In the genomic region with DNA sequence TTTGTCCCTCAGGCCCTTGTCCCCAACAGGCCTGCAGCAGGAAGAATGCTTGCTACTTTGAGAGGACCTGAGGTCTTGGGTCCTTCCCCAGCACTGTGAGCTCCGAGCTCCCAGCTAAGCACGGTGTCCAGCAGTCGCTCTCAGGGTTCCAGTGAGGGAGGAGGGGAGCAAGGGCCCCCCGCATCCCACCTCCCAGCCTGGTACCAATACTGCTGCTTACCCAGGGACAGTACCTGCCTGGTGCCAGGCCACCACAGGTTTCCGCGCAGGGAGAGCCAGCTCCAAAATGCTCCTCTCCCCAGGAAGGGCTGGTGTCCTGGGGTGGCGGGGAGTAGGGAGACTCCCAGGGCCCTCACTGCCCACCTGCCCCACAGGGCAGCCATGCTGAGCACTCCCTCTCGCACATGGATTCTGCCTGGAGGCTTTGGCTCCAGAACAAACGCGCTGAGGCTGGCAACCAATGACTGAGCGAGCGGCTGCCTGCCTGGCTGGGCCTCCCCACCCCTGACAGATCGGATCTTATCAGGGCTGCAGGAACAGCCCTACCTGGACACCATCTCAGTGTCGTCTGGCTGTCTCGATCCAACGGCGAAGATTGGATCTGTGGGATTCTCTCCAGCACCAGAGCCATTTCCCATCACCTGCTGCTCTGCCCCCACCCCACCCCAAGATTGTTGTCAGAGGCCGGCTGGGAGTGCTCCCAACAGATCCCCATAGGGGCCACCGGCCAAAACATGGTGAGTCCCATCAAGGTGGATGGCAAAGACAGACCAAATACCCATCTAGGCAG, we compare ENCODE assay signal across 12 cellular contexts. TPM values are rescaled to one million over a fixed set of nuclear protein-coding genes. Genes with fewer than 3 reads are reported as not detected.
DNase-seq lines count a peak whose midpoint lies in the region; ATAC-seq and TF ChIP-seq lines count a peak whose summit lies in the region.
"Had no signal": no experiment of that assay in that cellular context is flagged by ENCODE, and none has a peak within 500 bp of the region (broad histone marks: within the 10 kb centered on the region; RNA-seq: fewer than 3 reads in every experiment).

No MANE protein-coding gene starts in this region.

- no peak overlapping the region for H4K91ac ChIP-seq in neuronal stem cell (ENCODE audit: low read depth, low read length, poor library complexity)

- peaks cover 27% of the 10 kb centered on the region for H3K4me1 Mint-ChIP-seq in CD8-positive, alpha-beta T cell (ENCODE audit: low read depth)

- peak overlapping the region; percentile 94 for H2BK12ac ChIP-seq in neuronal stem cell (ENCODE audit: low read length)

- peak overlapping the region; percentile 47 for H3K14ac ChIP-seq in neuronal stem cell (ENCODE audit: low read length)

- no peak overlapping the region for H3K23ac ChIP-seq in neuronal stem cell (ENCODE audit: low read depth, low read length, poor library complexity)

- peak overlapping the region; percentile 67 for H2BK15ac ChIP-seq in neuronal stem cell (ENCODE audit: low read length)

- intact Hi-C loops in CD8-positive, alpha-beta T cell (cut with DNase I, micrococcal nuclease): no loop called here

- H3K4me3 Mint-ChIP-seq in CD8-positive, alpha-beta T cell: peak overlapping the region; percentile 29
- H3K4me3 Mint-ChIP-seq: activated CD4-positive, alpha-beta memory T cell treated with anti-CD3 and anti-CD28 coated beads for 36 hours had no signal

- H3K4me3 ChIP-seq in CD8-positive, alpha-beta T cell (ENCODE audit: low read depth, low read length): no peak overlapping the region
- peak overlapping the region in 1 of 2 donors; percentile 6 for H3K4me3 ChIP-seq in neuronal stem cell (ENCODE audit: low read length in 2 of 2)
- H3K4me3 ChIP-seq: ovary had no signal

- no peaks in the 10 kb centered on the region for H3K9me3 ChIP-seq in CD8-positive, alpha-beta T cell (ENCODE audit: low read length)
- H3K9me3 ChIP-seq in neuronal stem cell (replicated peaks in 1 of 2; ENCODE audit: control insufficient read depth in 2 of 2, insufficient read depth in 1 of 2, low read depth in 1 of 2, low read length in 2 of 2): no peaks in the 10 kb centered on the region
- H3K9me3 ChIP-seq: ovary had no signal

- H2BK5ac ChIP-seq in neuronal stem cell (ENCODE audit: low read length): peak overlapping the region; percentile 53

- H4K8ac ChIP-seq in neuronal stem cell (ENCODE audit: low read depth, low read length): no peak overlapping the region

- H3K4ac ChIP-seq in neuronal stem cell (ENCODE audit: low read length): peak overlapping the region; percentile 53

- H3K36me3 ChIP-seq in CD8-positive, alpha-beta T cell (ENCODE audit: insufficient read depth, low read length): no peaks in the 10 kb centered on the region
- H3K36me3 ChIP-seq in neuronal stem cell (replicated peaks in 1 of 2; ENCODE audit: control insufficient read depth in 2 of 2, insufficient read depth in 2 of 2, low read length in 2 of 2): no peaks in the 10 kb centered on the region
- H3K36me3 ChIP-seq: ovary had no signal

- POLR2A ChIA-PET in CD8-positive, alpha-beta T cell (lab: Charles Lee): no interaction called here

- TF ChIP-seq CTCF in CD8-positive, alpha-beta T cell (IDR thresholded peaks at IDR 0.05): no peak

- no peaks in the 10 kb centered on the region for H3K36me3 Mint-ChIP-seq in CD8-positive, alpha-beta T cell
- H3K36me3 Mint-ChIP-seq: activated CD4-positive, alpha-beta memory T cell treated with anti-CD3 and anti-CD28 coated beads for 36 hours had no signal

- no peak overlapping the region for H3K4me2 ChIP-seq in neuronal stem cell (ENCODE audit: insufficient read depth, low read length, poor library complexity, severe bottlenecking)

- H3K79me1 ChIP-seq in neuronal stem cell (ENCODE audit: low read depth, low read length): peaks cover 9% of the 10 kb centered on the region

- no peak for DNase-seq in CD8-positive, alpha-beta T cell
- DNase-seq in cerebellum (ENCODE audit: low spot score) (peak; percentile 87), neuronal stem cell (ENCODE audit: low spot score) (no peak), RKO (ENCODE audit: low spot score) (no peak), UCSD-AML1 (lab: John Stamatoyannopoulos, UW; ENCODE audit: unreplicated experiment) (no peak)
- DNase-seq: activated CD4-positive, alpha-beta memory T cell treated with anti-CD3 and anti-CD28 coated beads for 36 hours; DMS 273 treated with DMSO at 0.1 percent for 48 hours; mesendoderm; Right ventricle myocardium superior had no signal

- peaks cover 18% of the 10 kb centered on the region for H3K4me1 ChIP-seq in CD8-positive, alpha-beta T cell (ENCODE audit: insufficient read depth, low read length)
- peaks cover 22% of the 10 kb centered on the region in 2 donors for H3K4me1 ChIP-seq in neuronal stem cell (ENCODE audit: control insufficient read depth in 2 of 2, insufficient read depth in 1 of 2, low read depth in 1 of 2, low read length in 2 of 2)

- no peak overlapping the region for H2BK120ac ChIP-seq in neuronal stem cell (ENCODE audit: low read depth, low read length)

- H2AFZ ChIP-seq in neuronal stem cell (ENCODE audit: low read length): no peak overlapping the region

- no peaks in the 10 kb centered on the region for H3K27me3 Mint-ChIP-seq in CD8-positive, alpha-beta T cell (ENCODE audit: low read depth)
- H3K27me3 Mint-ChIP-seq: activated CD4-positive, alpha-beta memory T cell treated with anti-CD3 and anti-CD28 coated beads for 36 hours had no signal

- no peaks in the 10 kb centered on the region for H3K27me3 ChIP-seq in CD8-positive, alpha-beta T cell (ENCODE audit: insufficient read depth, low read length)
- H3K27me3 ChIP-seq in neuronal stem cell (ENCODE audit: control insufficient read depth in 3 of 3, insufficient read depth in 3 of 3, low read depth in 1 of 3, low read length in 3 of 3): peaks cover 0 to 28% (median 3%) of the 10 kb centered on the region in 3 experiments
- H3K27me3 ChIP-seq: ovary had no signal

- peak overlapping the region; percentile 98 for H2AK5ac ChIP-seq in neuronal stem cell (ENCODE audit: low read depth, low read length)

- H3K27ac Mint-ChIP-seq in CD8-positive, alpha-beta T cell: no peak overlapping the region
- H3K27ac Mint-ChIP-seq: activated CD4-positive, alpha-beta memory T cell treated with anti-CD3 and anti-CD28 coated beads for 36 hours; activated T-helper 2 cell treated with anti-CD3 and anti-CD28 coated beads, Interferon-gamma antibody, Interleukin-2, Interleukin-4, amounts not matched to agents 10 μg/mL and 5 μg/mL and 100 μg/mL, durations not matched to agents 14 hours and 24 hours and 36 hours had no signal

- H3K9me3 Mint-ChIP-seq in CD8-positive, alpha-beta T cell: no peaks in the 10 kb centered on the region
- H3K9me3 Mint-ChIP-seq: activated CD4-positive, alpha-beta memory T cell treated with anti-CD3 and anti-CD28 coated beads for 36 hours; activated T-helper 2 cell treated with anti-CD3 and anti-CD28 coated beads, Interferon-gamma antibody, Interleukin-2, Interleukin-4, amounts not matched to agents 10 μg/mL and 5 μg/mL and 100 μg/mL, durations not matched to agents 14 hours and 24 hours and 36 hours had no signal

- no peak overlapping the region for H3K18ac ChIP-seq in neuronal stem cell (ENCODE audit: low read length)

- no peak overlapping the region for H3K9ac ChIP-seq in neuronal stem cell (ENCODE audit: low read depth, low read length, poor library complexity)

- no peak overlapping the region for H3K27ac ChIP-seq in CD8-positive, alpha-beta T cell (ENCODE audit: low read depth, low read length)
- H3K27ac ChIP-seq in neuronal stem cell (replicated peaks; ENCODE audit: low read length): no peak overlapping the region
- H3K27ac ChIP-seq: ovary had no signal

- ATAC-seq in CD8-positive, alpha-beta T cell: no peak
- no peak for ATAC-seq in HG03045 (IDR thresholded peaks at IDR 0.05; ENCODE audit: unreplicated experiment)

- CTCF ChIA-PET in CD8-positive, alpha-beta T cell (lab: Charles Lee): interaction anchor here (1.2 to 1.3 kb wide), 2 partner anchors 9 to 36 kb away, joined by 3 to 5 read pairs; no protein-coding TSS in a partner anchor

- no CpG with 5 or more reads among the region's 19 CpGs for WGBS in neuronal stem cell (ENCODE audit: extremely low coverage in 2 of 2, insufficient read length in 2 of 2, insufficient replicate concordance in 1 of 2), 2 donors

RNA-seq across cellular contexts. Expression of gene DOK4, which starts 2.4 kb away (rescaled TPM):
- total RNA-seq in CD8-positive, alpha-beta T cell: 1 to 10 TPM; 1.7 to 1.9 TPM
- total RNA-seq in cerebellum: 29.5 TPM
- polyA plus RNA-seq in neuronal stem cell (2013, experiment 1 of 2): 17.3 TPM
- 15.7 TPM for polyA plus RNA-seq in neuronal stem cell (2013, experiment 2 of 2)

RNA-seq across cellular contexts. Expression of gene POLR2C, which starts 21.4 kb away (rescaled TPM):
- 100 to 1,000 TPM; 101 to 112 TPM for total RNA-seq in CD8-positive, alpha-beta T cell
- 52.8 TPM for total RNA-seq in cerebellum
- 50.6 TPM for polyA plus RNA-seq in neuronal stem cell (2013, experiment 1 of 2)
- 49.2 TPM for polyA plus RNA-seq in neuronal stem cell (2013, experiment 2 of 2)

RNA-seq across cellular contexts. Expression of gene COQ9, which starts 36.6 kb away (rescaled TPM):
- 10 to 100 TPM in 1 of 2 experiments, 1 to 10 TPM in 1; 8.1 to 11.7 TPM for total RNA-seq in CD8-positive, alpha-beta T cell
- total RNA-seq in cerebellum: 43.2 TPM
- polyA plus RNA-seq in neuronal stem cell (2013, experiment 1 of 2): 14.7 TPM
- polyA plus RNA-seq in neuronal stem cell (2013, experiment 2 of 2): 14.9 TPM

RNA-seq across cellular contexts. Expression of gene CIAPIN1, which starts 36.7 kb away (rescaled TPM):
- 10 to 100 TPM; 28.6 to 29.7 TPM for total RNA-seq in CD8-positive, alpha-beta T cell
- total RNA-seq in cerebellum: 47.6 TPM
- polyA plus RNA-seq in neuronal stem cell (2013, experiment 1 of 2): 48.4 TPM
- polyA plus RNA-seq in neuronal stem cell (2013, experiment 2 of 2): 48.9 TPM

RNA-seq across cellular contexts. Expression of gene CCDC102A, which starts 52.5 kb away (rescaled TPM):
- total RNA-seq in CD8-positive, alpha-beta T cell: 1 to 10 TPM; 2.1 to 3.1 TPM
- total RNA-seq in cerebellum: 1.9 TPM
- polyA plus RNA-seq in neuronal stem cell (2013, experiment 1 of 2): 6.4 TPM
- 6.3 TPM for polyA plus RNA-seq in neuronal stem cell (2013, experiment 2 of 2)

Comparison
In these comparisons a context has a peak if more than half of its experiments do, and no peak if none do; other contexts are left out.
1. RNA of gene DOK4, which starts 2.4 kb away (total RNA-seq): 29.5 TPM in cerebellum (single experiment); 1.7 to 1.9 TPM in CD8-positive, alpha-beta T cell; every median in the first group is over 10 times any median in the second.